ENCODE assay signal across 12 cellular contexts in the genomic region with DNA sequence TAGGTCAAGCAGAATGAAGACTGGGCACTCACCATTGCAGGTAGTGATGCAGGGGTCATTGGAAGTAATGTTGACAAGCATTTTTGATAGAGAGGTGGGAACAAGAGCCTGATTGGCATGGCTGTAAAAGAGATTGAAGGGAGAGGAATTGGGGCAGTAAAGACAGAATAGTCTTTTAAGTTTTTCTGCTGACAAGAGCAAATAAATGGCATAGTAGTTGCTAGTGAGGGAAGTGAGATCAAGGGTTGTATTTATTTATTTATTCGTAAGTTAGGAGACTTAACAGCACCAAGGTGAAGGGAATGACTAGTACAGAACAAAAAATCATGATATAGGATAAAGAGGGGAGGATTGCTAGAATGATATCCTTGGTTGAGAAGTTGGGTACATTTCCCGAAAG. TPM values are rescaled to one million over a fixed set of nuclear protein-coding genes. Genes with fewer than 3 reads are reported as not detected.
"Had no signal": no experiment of that assay in that cellular context is flagged by ENCODE, and none has a peak within 500 bp of the region (broad histone marks: within the 10 kb centered on the region; RNA-seq: fewer than 3 reads in every experiment).

No MANE protein-coding gene starts in this region.

- H3K36me3 ChIP-seq: HAP-1 had no signal

- H2AFZ ChIP-seq: GM23248, GM23338 had no signal

- H3K27ac ChIP-seq: GM23248 had no signal

- H3K9ac ChIP-seq: GM23248 had no signal

- H3K4me3 ChIP-seq: GM23248, GM23338, HAP-1 had no signal

- H3K4me1 ChIP-seq: HAP-1 had no signal

- FAIRE-seq: H1, H54 had no signal

- H3K9me3 ChIP-seq: HAP-1 had no signal

- H3K4me2 ChIP-seq: GM23338 had no signal

- DNase-seq: GM23248, GOT3, H7, H9, HCEC 1CT, HFFc6 had no signal

- ATAC-seq: GM23338, HCT116 had no signal

RNA-seq across cellular contexts. Expression of gene SYT9, which starts 11.0 kb away (rescaled TPM):
- total RNA-seq: GM23248, H4, HFFc6 had no signal
- polyA plus RNA-seq: GM23248 had no signal
